29 cellular contexts compared by ENCODE assay signal in genomic region chr9:84554069-84554659, GRCh38.
A peak's percentile ranks its signal among the peaks of the same experiment; 100 is the strongest.
DNase-seq lines count a peak whose midpoint lies in the region; ATAC-seq, FAIRE-seq and TF ChIP-seq lines count a peak whose summit lies in the region.
"Had no signal": no experiment of that assay in that cellular context is flagged by ENCODE, and none has a peak within 500 bp of the region (broad histone marks: within the 10 kb centered on the region; RNA-seq: fewer than 3 reads in every experiment).

No MANE protein-coding gene starts in this region.

- H3K36me3 ChIP-seq in HUES6 (ENCODE audit: control insufficient read depth, insufficient read depth, low read length) (no peaks in the 10 kb centered on the region), H1 (ENCODE audit: control insufficient read depth in 2 of 4, insufficient read depth in 4 of 4, low read length in 3 of 4) (no peaks in the 10 kb centered on the region), iPS DF 6.9 (ENCODE audit: control insufficient read depth, insufficient read depth, low read length) (no peaks in the 10 kb centered on the region)
- H3K36me3 ChIP-seq: BE2C, MG63 had no signal

- H4K8ac ChIP-seq in H1 (ENCODE audit: extremely low read depth, insufficient read depth, low read length): no peak overlapping the region

- H2BK120ac ChIP-seq in H1 (replicated peaks; ENCODE audit: low read depth, low read length): no peak overlapping the region

- no peak overlapping the region for H2AK5ac ChIP-seq in H1 (ENCODE audit: low read depth, low read length)

- no peak overlapping the region for H2AFZ ChIP-seq in H1 (ENCODE audit: low read length)

- H3K4me1 Mint-ChIP-seq in nephron progenitor cell (peaks cover 58% of the 10 kb centered on the region), T-cell (no peaks in the 10 kb centered on the region)
- H3K4me1 Mint-ChIP-seq: CD14-positive monocyte; CD8-positive, alpha-beta memory T cell had no signal

- TF ChIP-seq EP300 in H1 (IDR thresholded peaks at IDR 0.05; ENCODE audit: borderline replicate concordance in 1 of 2, low read depth in 2 of 2, low read length in 2 of 2): no peak

- DNase-seq in H1 (ENCODE audit: low read depth in 1 of 2, low spot score in 2 of 2) (no peak), iPS DF 6.9 (ENCODE audit: low read depth, low spot score) (peak; percentile 25), nephron progenitor cell (no peak), UCSD-AML1 (lab: John Stamatoyannopoulos, UW; ENCODE audit: unreplicated experiment) (no peak), T-cell (no peak), NCI-H774 (lab: John Stamatoyannopoulos, UW) (no peak), hippocampal formation (lab: John Stamatoyannopoulos, UW) (no peak)
- DNase-seq: BE2C; CD8-positive, alpha-beta memory T cell; DMS 273 treated with DMSO at 0.1 percent for 48 hours; DMS79; EL; GDM1; GOT3; IMR-90; KG1; MG63; NCI-H1694; NCI-H2029 treated with DMSO at 0.1 percent for 48 hours; NCI-H446 treated with DMSO at 0.1 percent for 48 hours; NCI-H526; SIG-M5 had no signal

- no peak for TF ChIP-seq POLR2A in H1 (IDR thresholded peaks at IDR 0.05; ENCODE audit: control extremely low read depth in 1 of 2, low read depth in 2 of 2, low read length in 2 of 2)

- TF ChIP-seq RAD21 in H1 (IDR thresholded peaks at IDR 0.05 in 1 of 2, conservative IDR thresholded peaks at IDR 0.05 in 1 of 2; ENCODE audit: low read depth in 2 of 2, low read length in 2 of 2): no peak

- H3K4me3 Mint-ChIP-seq in nephron progenitor cell: peak overlapping the region; percentile 17
- H3K4me3 Mint-ChIP-seq in T-cell: no peak overlapping the region
- H3K4me3 Mint-ChIP-seq: CD14-positive monocyte; CD8-positive, alpha-beta memory T cell had no signal

- H2BK12ac ChIP-seq in H1 (ENCODE audit: low read depth, low read length): no peak overlapping the region

- H3K4me3 ChIP-seq in HUES6 (ENCODE audit: low read depth, low read length) (0 out of 2 replicates have a peak overlapping the region, but pooled peaks have one; percentile 4), H1 (ENCODE audit: extremely low read depth in 1 of 4, insufficient read depth in 2 of 4, low read depth in 3 of 4, low read length in 4 of 4) (no peak overlapping the region), iPS DF 6.9 (ENCODE audit: low read length) (no peak overlapping the region)
- H3K4me3 ChIP-seq: GM12878, MG63, SK-N-MC had no signal

- H3K27me3 ChIP-seq in HUES6 (ENCODE audit: control insufficient read depth, insufficient read depth, low read length) (no peaks in the 10 kb centered on the region), H1 (replicated peaks in 1 of 4; ENCODE audit: control insufficient read depth in 3 of 4, extremely low read depth in 1 of 4, insufficient read depth in 3 of 4, low read length in 3 of 4) (no peaks in the 10 kb centered on the region), iPS DF 6.9 (ENCODE audit: control insufficient read depth, insufficient read depth, low read length) (no peaks in the 10 kb centered on the region)
- H3K27me3 ChIP-seq: BE2C, MG63 had no signal

- no peak overlapping the region for H4K5ac ChIP-seq in H1 (ENCODE audit: insufficient read length, low read depth, low read length)

- H3K4me2 ChIP-seq in H1 (ENCODE audit: insufficient read depth in 1 of 2, low read depth in 2 of 2, low read length in 2 of 2): peak overlapping the region in 1 of 2 experiments; percentile 17; a peak in 2 of 4 replicates

- no peak overlapping the region for H4K91ac ChIP-seq in H1 (replicated peaks; ENCODE audit: insufficient read length, low read length)

- H3K79me2 ChIP-seq in H1 (ENCODE audit: control insufficient read depth in 1 of 2, insufficient read depth in 2 of 2, low read length in 2 of 2): no peaks in the 10 kb centered on the region

- H3K27ac Mint-ChIP-seq in nephron progenitor cell: peak overlapping the region; percentile 98
- H3K27ac Mint-ChIP-seq in T-cell: no peak overlapping the region
- H3K27ac Mint-ChIP-seq: CD14-positive monocyte; CD8-positive, alpha-beta memory T cell had no signal

- no peak for ATAC-seq in T-cell (replicated peaks in 1 of 4)
- ATAC-seq: GM12878, HCT116 had no signal

- H3K9me3 Mint-ChIP-seq in nephron progenitor cell: peaks cover 19% of the 10 kb centered on the region
- H3K9me3 Mint-ChIP-seq in T-cell: peaks cover 0 to 7% (median 3%) of the 10 kb centered on the region in 3 donors
- H3K9me3 Mint-ChIP-seq: CD8-positive, alpha-beta memory T cell had no signal

- H3K56ac ChIP-seq in H1 (replicated peaks; ENCODE audit: insufficient read length, low read depth, low read length): no peak overlapping the region

- no peak overlapping the region for H2BK15ac ChIP-seq in H1 (ENCODE audit: low read length)

- H3K36me3 Mint-ChIP-seq in nephron progenitor cell (ENCODE audit: low read depth) (peaks cover 5% of the 10 kb centered on the region), T-cell (no peaks in the 10 kb centered on the region)
- H3K36me3 Mint-ChIP-seq: CD14-positive monocyte; CD8-positive, alpha-beta memory T cell had no signal

- H3K9me3 ChIP-seq in HUES6 (ENCODE audit: control insufficient read depth, insufficient read depth, low read depth, low read length) (no peaks in the 10 kb centered on the region), H1 (ENCODE audit: insufficient read depth in 2 of 2, low read depth in 1 of 2, low read length in 1 of 2) (no peaks in the 10 kb centered on the region), iPS DF 6.9 (ENCODE audit: control insufficient read depth, insufficient read depth, low read length) (no peaks in the 10 kb centered on the region)
- H3K9me3 ChIP-seq: BE2C, MG63 had no signal

- no peaks in the 10 kb centered on the region for H3K23me2 ChIP-seq in H1 (ENCODE audit: low read depth, low read length)

- POLR2A ChIA-PET in H1 (lab: Charles Lee; ENCODE audit: partially characterized antibody) (no interaction called here), T-cell (lab: Charles Lee) (no interaction called here)

- no peaks in the 10 kb centered on the region for H3K79me1 ChIP-seq in H1 (ENCODE audit: low read depth, low read length)

- no peak for TF ChIP-seq CTCF in H1 (IDR thresholded peaks at IDR 0.05; ENCODE audit: control extremely low read depth in 1 of 3, insufficient read depth in 1 of 3, low read depth in 1 of 3, low read length in 3 of 3)
- no peak for TF ChIP-seq CTCF in nephron progenitor cell (IDR thresholded peaks at IDR 0.05)

- H2BK5ac ChIP-seq in H1 (ENCODE audit: low read depth, low read length): no peak overlapping the region

- H3K27me3 Mint-ChIP-seq in nephron progenitor cell (ENCODE audit: low read depth, poor library complexity): peaks cover 7% of the 10 kb centered on the region
- H3K27me3 Mint-ChIP-seq in T-cell: peaks cover 0 to 11% of the 10 kb centered on the region in 2 donors

- no peak for FAIRE-seq in H1 (lab: Jason Lieb, UNC)
- FAIRE-seq: GM12878, RCC 7860 had no signal

- no peak overlapping the region for H3K18ac ChIP-seq in H1 (ENCODE audit: extremely low read depth, low read length)

- H3K4ac ChIP-seq in H1 (replicated peaks; ENCODE audit: insufficient read length, low read depth, low read length): no peak overlapping the region

- CTCF ChIA-PET in H1 (lab: Charles Lee; ENCODE audit: partially characterized antibody) (interaction anchor here (0.9 kb wide), 1 partner anchor 157 kb away, joined by 3 read pairs; no protein-coding TSS in a partner anchor), T-cell (lab: Charles Lee) (no interaction called here)

- H4K20me1 ChIP-seq in H1 (replicated peaks in 1 of 2; ENCODE audit: control insufficient read depth in 1 of 2, insufficient read depth in 2 of 2, low read length in 2 of 2): no peaks in the 10 kb centered on the region

- no peak overlapping the region for H3K14ac ChIP-seq in H1 (ENCODE audit: insufficient read length)

- peak overlapping the region; percentile 28; the same call in 1 of the 2 replicates for H3K27ac ChIP-seq in HUES6 (ENCODE audit: low read depth, low read length)
- H3K27ac ChIP-seq in H1 (ENCODE audit: low read depth, low read length): no peak overlapping the region
- no peak overlapping the region for H3K27ac ChIP-seq in iPS DF 6.9 (ENCODE audit: low read length)
- H3K27ac ChIP-seq: HL-60, SK-N-MC had no signal

- no peak overlapping the region for H3K23ac ChIP-seq in H1 (ENCODE audit: insufficient read length)

- H3K4me1 ChIP-seq in HUES6 (ENCODE audit: control insufficient read depth, insufficient read depth, low read length) (peaks cover 19% of the 10 kb centered on the region), H1 (replicated peaks in 1 of 4; ENCODE audit: control insufficient read depth in 3 of 4, insufficient read depth in 4 of 4, low read length in 3 of 4) (peaks cover 3 to 7% (median 5%) of the 10 kb centered on the region in 4 experiments; a peak in 4 of 7 replicates), iPS DF 6.9 (ENCODE audit: control insufficient read depth, insufficient read depth, low read length) (peaks cover 2% of the 10 kb centered on the region; the same call in 1 of the 2 replicates)
- H3K4me1 ChIP-seq: BE2C had no signal

- H3K9ac ChIP-seq in HUES6 (ENCODE audit: low read length) (peak overlapping the region; percentile 20), H1 (replicated peaks in 1 of 4; ENCODE audit: extremely low read depth in 1 of 4, low read depth in 3 of 4, low read length in 3 of 4) (no peak overlapping the region)

- no peak overlapping the region for H2BK20ac ChIP-seq in H1 (ENCODE audit: low read length)

TF ChIP-seq in H1, 55 proteins besides CTCF, POLR2A, EP300 and RAD21:
- TF ChIP-seq SIRT6 (IDR thresholded peaks at IDR 0.05; ENCODE audit: low read length) (no peak), MAFK (IDR thresholded peaks at IDR 0.05; ENCODE audit: low read depth, low read length) (0 out of 2 replicates have a peak, but pooled peaks have one; percentile 12), SRF (IDR thresholded peaks at IDR 0.05; ENCODE audit: low read depth, low read length) (peak; percentile 93)
